ENCODE assay signal across 8 cellular contexts in the genomic region with DNA sequence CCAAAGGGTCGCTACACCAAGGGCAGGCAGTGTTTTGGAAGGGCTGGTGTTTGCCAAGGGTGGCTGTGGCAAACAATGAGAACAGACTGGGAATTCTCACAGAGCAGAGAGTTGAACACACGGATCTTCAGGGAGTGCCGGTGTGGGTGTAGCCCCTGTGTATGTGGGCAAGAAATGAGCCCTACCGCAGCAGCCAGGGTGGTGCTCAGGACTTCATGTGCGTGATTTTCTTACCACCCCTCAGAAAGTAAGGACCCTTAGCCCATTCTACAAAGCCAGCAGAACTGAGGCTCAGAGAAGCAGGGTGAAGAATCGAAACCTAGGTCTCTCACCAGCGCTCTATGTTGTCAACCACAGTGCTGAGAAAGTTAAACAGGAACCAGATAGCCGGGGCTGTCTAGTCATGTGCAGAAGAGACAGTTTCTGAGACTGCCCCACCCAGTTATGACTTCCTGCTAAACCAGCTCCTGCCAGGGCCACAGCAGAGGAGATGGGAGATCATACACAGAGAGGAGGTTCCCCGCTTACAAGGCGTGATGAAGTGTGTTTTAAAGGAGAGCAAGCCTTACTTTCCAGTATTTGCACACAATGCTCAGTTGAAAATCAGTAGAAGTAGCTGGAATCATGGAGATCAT.
A peak's percentile ranks its signal among the peaks of the same experiment; 100 is the strongest.
DNase-seq lines count a peak whose midpoint lies in the region; ATAC-seq lines count a peak whose summit lies in the region.

No MANE protein-coding gene starts in this region.

- DNase-seq in OCI-M1 (lab: John Stamatoyannopoulos, UW) (peak; percentile 96), hepatic stellate cell (ENCODE audit: low spot score) (peak; percentile 53), COR-L47 (lab: John Stamatoyannopoulos, UW) (no peak), dedifferentiated amniotic fluid mesenchymal stem cell (ENCODE audit: extremely low spot score) (no peak)
- peak; percentile 44 for DNase-seq in activated T-helper 1 cell treated with anti-CD3 and anti-CD28 coated beads, Interleukin-2, amount 50 U/mL, for 16 hours (ENCODE audit: low read depth in 1 of 2, low spot score in 1 of 2)
- peak; percentile 36 to 50 (median 48) for DNase-seq in stimulated activated CD4-positive, alpha-beta T cell treated with anti-CD3 and anti-CD28 coated beads, TNF-alpha, amount 100 ng/mL, for 24 hours (ENCODE audit: low read depth in 3 of 3)

- peak; percentile 97 for ATAC-seq in GM18517 (IDR thresholded peaks at IDR 0.05; ENCODE audit: unreplicated experiment)
- peak; percentile 99 for ATAC-seq in HG02943 (IDR thresholded peaks at IDR 0.05; ENCODE audit: low read depth, unreplicated experiment)

Comparison
In these comparisons a context has a peak if more than half of its experiments do, and no peak if none do; other contexts are left out.
1. DNase-seq: peak in OCI-M1 (single experiment), activated T-helper 1 cell treated with anti-CD3 and anti-CD28 coated beads, Interleukin-2, amount 50 U/mL, for 16 hours (2 of 2), hepatic stellate cell (single experiment) and stimulated activated CD4-positive, alpha-beta T cell treated with anti-CD3 and anti-CD28 coated beads, TNF-alpha, amount 100 ng/mL, for 24 hours (3 of 3); none in COR-L47 (single experiment) and dedifferentiated amniotic fluid mesenchymal stem cell (single experiment).